Comparison of ENCODE assay signal across 8 cellular contexts in the genomic region with DNA sequence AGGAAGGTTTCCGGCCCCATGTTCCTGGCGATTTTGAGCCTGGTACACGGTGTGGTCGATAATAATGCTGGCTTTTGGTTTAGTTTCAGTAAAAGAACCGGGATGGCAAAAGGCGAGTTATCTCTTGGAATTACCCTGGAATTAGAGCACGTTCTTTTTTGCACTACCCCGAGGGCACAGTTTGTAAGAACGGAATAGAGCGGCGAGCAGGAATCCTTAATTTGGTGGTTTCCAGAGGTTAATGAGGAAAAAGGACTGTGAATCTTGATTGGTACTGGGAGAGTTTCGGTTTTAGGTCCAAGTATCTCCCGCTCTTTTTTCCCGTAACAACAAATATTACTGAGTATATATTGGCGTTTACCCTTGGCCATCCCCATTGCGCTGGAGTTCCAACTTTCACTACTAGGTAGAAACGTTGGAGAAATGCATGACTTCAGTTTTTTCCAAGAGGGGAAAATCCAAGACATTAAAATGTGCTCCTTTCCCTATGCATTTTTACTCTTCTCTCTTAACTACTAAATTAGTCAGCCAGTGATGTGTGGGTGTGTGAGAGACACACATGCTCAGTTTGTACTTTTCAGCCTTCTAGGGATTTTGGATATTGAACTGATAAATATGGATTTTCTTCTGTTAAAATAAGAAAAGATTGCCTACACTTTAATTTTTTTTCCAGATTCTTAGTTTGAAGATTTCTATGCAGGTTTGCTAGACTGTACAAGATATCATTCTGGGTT.
DNase-seq lines count a peak whose midpoint lies in the region; ATAC-seq and TF ChIP-seq lines count a peak whose summit lies in the region.

No MANE protein-coding gene starts in this region.

- peaks cover 6% of the 10 kb centered on the region for H3K4me1 ChIP-seq in stomach smooth muscle (ENCODE audit: control insufficient read depth, insufficient read depth, low read length)

- H3K9me3 ChIP-seq in stomach smooth muscle (ENCODE audit: control insufficient read depth in 2 of 2, low read length in 2 of 2): no peaks in the 10 kb centered on the region

- DNase-seq in DMS114 treated with DMSO at 0.1 percent for 48 hours (lab: John Stamatoyannopoulos, UW; ENCODE audit: unreplicated experiment): peak; percentile 2
- peak; percentile 43 for DNase-seq in M059J (ENCODE audit: low read depth)
- DNase-seq in astrocyte of the cerebellum (ENCODE audit: low read depth): no peak
- no peak for DNase-seq in kidney epithelial cell (ENCODE audit: low read depth)

- in situ Hi-C loops in astrocyte of the cerebellum (cut with HindIII; ENCODE audit: low sequenced_read_pairs): no loop called here

- no peaks in the 10 kb centered on the region for H3K36me3 ChIP-seq in kidney epithelial cell (ENCODE audit: control insufficient read depth, insufficient read depth, low read length)
- H3K36me3 ChIP-seq in stomach smooth muscle (ENCODE audit: control insufficient read depth in 2 of 2, insufficient read depth in 2 of 2, low read length in 2 of 2): no peaks in the 10 kb centered on the region

- TF ChIP-seq CTCF in astrocyte of the cerebellum (IDR thresholded peaks at IDR 0.05; ENCODE audit: low read depth, low read length, missing control alignments) (no peak), kidney epithelial cell (IDR thresholded peaks at IDR 0.05; ENCODE audit: insufficient read depth, low read length, poor library complexity, severe bottlenecking) (no peak)

- no peaks in the 10 kb centered on the region for H3K27me3 ChIP-seq in kidney epithelial cell (ENCODE audit: control insufficient read depth, insufficient read depth, low read length)
- H3K27me3 ChIP-seq in stomach smooth muscle (ENCODE audit: control insufficient read depth in 1 of 2, insufficient read depth in 2 of 2, low read length in 2 of 2): no peaks in the 10 kb centered on the region

- H3K4me3 ChIP-seq in astrocyte of the cerebellum (ENCODE audit: low read depth, low read length): peak overlapping the region; percentile 80
- H3K4me3 ChIP-seq in kidney epithelial cell (ENCODE audit: low read depth, low read length): peak overlapping the region; percentile 63
- peak overlapping the region; percentile 97 to 98 for H3K4me3 ChIP-seq in stomach smooth muscle (ENCODE audit: low read length in 2 of 2)

- peak overlapping the region; percentile 83 to 95 for H3K9ac ChIP-seq in stomach smooth muscle (ENCODE audit: low read length in 2 of 2)

- H3K27ac ChIP-seq in stomach smooth muscle (ENCODE audit: low read length): peak overlapping the region; percentile 94

- ATAC-seq in GM19463 (IDR thresholded peaks at IDR 0.05; ENCODE audit: unreplicated experiment) (no peak), HG02852 (IDR thresholded peaks at IDR 0.05; ENCODE audit: unreplicated experiment) (no peak), HG03139 (IDR thresholded peaks at IDR 0.05; ENCODE audit: unreplicated experiment) (no peak)

Comparison
In these comparisons a context has a peak if more than half of its experiments do, and no peak if none do; other contexts are left out.
1. DNase-seq: peak in DMS114 treated with DMSO at 0.1 percent for 48 hours (single experiment) and M059J (single experiment); none in astrocyte of the cerebellum (single experiment) and kidney epithelial cell (single experiment).
2. Peak in every context shown above with its lines, with median percentiles within 50 percentile points of each other: H3K4me3 ChIP-seq.